22 cellular contexts compared by ENCODE assay signal in the genomic region with DNA sequence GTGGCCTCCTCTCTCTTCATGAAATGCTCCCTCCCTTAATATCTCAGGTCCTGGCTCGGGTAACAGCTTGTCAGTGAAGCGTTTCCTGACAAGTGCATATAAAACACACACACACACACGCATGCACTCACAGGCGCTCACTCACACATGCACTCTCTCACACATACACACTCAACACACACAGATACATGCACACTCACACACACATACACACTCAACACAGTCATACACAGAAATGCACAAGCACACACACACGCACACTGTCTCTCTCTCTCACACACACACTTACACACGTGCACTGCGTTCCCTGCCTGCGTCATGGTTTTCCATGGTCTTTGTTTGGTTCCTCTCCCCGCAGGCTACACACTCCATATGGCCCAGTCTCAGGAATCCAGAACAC.
"Had no signal": no experiment of that assay in that cellular context is flagged by ENCODE, and none has a peak within 500 bp of the region (broad histone marks: within the 10 kb centered on the region; RNA-seq: fewer than 3 reads in every experiment).

No MANE protein-coding gene starts in this region.

- H3K4me2 ChIP-seq: hepatocyte had no signal

- ATAC-seq: foreskin keratinocyte; left cardiac atrium; left ventricle myocardium superior; naive thymus-derived CD4-positive, alpha-beta T cell; sciatic nerve had no signal

- H3K27ac Mint-ChIP-seq: endodermal cell; naive thymus-derived CD4-positive, alpha-beta T cell; nephron progenitor cell; stimulated activated naive B cell treated with anti-CD40 and anti-IgM and Interleukin-4, amounts not matched to agents 10 μg/mL and 1 μg/mL and 100 μg/mL, for 72 hours; stimulated activated naive CD8-positive, alpha-beta T cell treated with anti-CD3 and anti-CD28 coated beads, Interleukin-15, amount 100 ng/mL, for 72 hours had no signal

- H3K27ac ChIP-seq: colonic mucosa, foreskin keratinocyte, hepatocyte, neutrophil, spleen, testis, transverse colon had no signal

- H3K36me3 ChIP-seq: colonic mucosa, neutrophil, spleen, transverse colon had no signal

- H3K4me3 Mint-ChIP-seq: endodermal cell; naive thymus-derived CD4-positive, alpha-beta T cell; nephron progenitor cell; stimulated activated naive B cell treated with anti-CD40 and anti-IgM and Interleukin-4, amounts not matched to agents 10 μg/mL and 1 μg/mL and 100 μg/mL, for 72 hours; stimulated activated naive CD8-positive, alpha-beta T cell treated with anti-CD3 and anti-CD28 coated beads, Interleukin-15, amount 100 ng/mL, for 72 hours had no signal

- H3K4me1 ChIP-seq: colonic mucosa, foreskin keratinocyte, spleen had no signal

- H3K4me1 Mint-ChIP-seq: naive thymus-derived CD4-positive, alpha-beta T cell; stimulated activated naive CD8-positive, alpha-beta T cell treated with anti-CD3 and anti-CD28 coated beads, Interleukin-15, amount 100 ng/mL, for 72 hours had no signal

- H3K9me3 ChIP-seq: colonic mucosa, neutrophil, testis, transverse colon had no signal

- H2AFZ ChIP-seq: hepatocyte had no signal

- H3K79me2 ChIP-seq: hepatocyte had no signal

- DNase-seq: colonic mucosa; dermis blood vessel endothelial cell; endodermal cell; erythroblast; foreskin keratinocyte; kidney; left cardiac atrium; left ventricle myocardium superior; naive thymus-derived CD4-positive, alpha-beta T cell; nephron progenitor cell; spleen; stimulated activated CD4-positive, alpha-beta T cell treated with anti-CD3 and anti-CD28 coated beads, Interleukin-15, amount 100 ng/mL, for 24 hours; stimulated activated CD4-positive, alpha-beta T cell treated with anti-CD3 and anti-CD28 coated beads, Interleukin-1b, Interleukin-23, amount 100 ng/mL, for 48 hours; stimulated activated CD4-positive, alpha-beta T cell treated with anti-CD3 and anti-CD28 coated beads, Interleukin-4, amount 100 ng/mL, for 4 hours; stimulated activated naive CD8-positive, alpha-beta T cell treated with anti-CD3 and anti-CD28 coated beads, Interleukin-15, amount 100 ng/mL, for 72 hours; testis; transverse colon had no signal

- H3K36me3 Mint-ChIP-seq: naive thymus-derived CD4-positive, alpha-beta T cell; stimulated activated naive B cell treated with anti-CD40 and anti-IgM and Interleukin-4, amounts not matched to agents 10 μg/mL and 1 μg/mL and 100 μg/mL, for 72 hours had no signal

- H3K4me3 ChIP-seq: colonic mucosa, hepatocyte, spleen, testis, transverse colon had no signal

- H3K27me3 Mint-ChIP-seq: stimulated activated naive CD8-positive, alpha-beta T cell treated with anti-CD3 and anti-CD28 coated beads, Interleukin-15, amount 100 ng/mL, for 72 hours had no signal

- FAIRE-seq: endothelial cell of umbilical vein, kidney had no signal

- H3K27me3 ChIP-seq: colonic mucosa, foreskin keratinocyte, hepatocyte, neutrophil, testis, transverse colon had no signal
